ENCODE assay signal across 8 cellular contexts in the genomic region with DNA sequence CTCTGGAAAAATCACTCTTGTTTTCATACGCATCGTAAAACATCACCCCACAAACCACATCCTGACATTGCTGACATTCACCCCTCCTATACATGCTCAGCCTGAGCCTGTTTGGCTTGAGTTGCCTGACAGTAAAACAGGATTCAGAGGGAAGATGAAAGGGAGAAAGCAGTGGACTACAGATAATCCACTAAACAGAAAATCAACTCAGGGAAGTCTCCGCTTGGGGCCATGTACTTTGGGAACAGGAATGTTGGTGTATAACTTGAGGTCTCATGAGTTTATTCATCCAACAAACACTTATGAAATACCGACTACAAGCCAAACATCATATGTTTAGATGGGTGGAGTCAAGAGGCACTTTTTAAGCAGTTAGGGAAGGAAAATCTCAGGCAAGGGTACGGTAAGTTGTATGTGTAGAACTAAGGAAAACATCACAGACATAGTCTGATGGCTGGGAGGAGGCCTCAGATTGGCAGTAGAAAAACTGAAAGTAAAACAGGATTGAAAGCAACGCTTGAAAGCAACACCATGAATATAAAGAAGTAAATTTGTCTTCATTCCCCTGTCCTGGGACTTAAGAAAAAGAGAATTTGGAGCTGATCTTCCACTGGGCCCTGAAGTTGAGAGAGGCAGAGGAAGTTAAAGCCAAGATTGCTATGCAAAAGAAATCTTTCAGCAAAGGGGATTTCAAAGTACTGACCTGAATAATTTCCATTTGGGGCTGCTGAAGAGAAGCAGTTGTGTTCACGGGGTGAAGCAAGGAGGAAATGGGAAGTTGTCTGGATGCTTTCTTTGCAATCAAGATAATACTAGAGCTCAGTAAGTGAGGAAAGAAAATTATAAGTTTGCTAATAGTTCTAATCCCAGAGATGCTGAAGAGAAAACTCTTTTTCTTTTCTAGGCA. TPM values are rescaled to one million over a fixed set of nuclear protein-coding genes. Genes with fewer than 3 reads are reported as not detected.
DNase-seq lines count a peak whose midpoint lies in the region; ATAC-seq and TF ChIP-seq lines count a peak whose summit lies in the region.

No MANE protein-coding gene starts in this region.

- peak overlapping the region; percentile 53 for H3K4me3 ChIP-seq in CD8-positive, alpha-beta T cell (ENCODE audit: low read depth, low read length)
- H3K4me3 ChIP-seq in fibroblast of the aortic adventitia (ENCODE audit: low read depth, low read length): peak overlapping the region; percentile 52

- H3K36me3 Mint-ChIP-seq in CD8-positive, alpha-beta T cell: no peaks in the 10 kb centered on the region
- no peaks in the 10 kb centered on the region for H3K36me3 Mint-ChIP-seq in IgD-negative memory B cell
- H3K36me3 Mint-ChIP-seq in type B pancreatic cell: no peaks in the 10 kb centered on the region

- peaks cover 56% of the 10 kb centered on the region for H3K4me1 Mint-ChIP-seq in CD8-positive, alpha-beta T cell (ENCODE audit: low read depth)
- peaks cover 17 to 32% (median 23%) of the 10 kb centered on the region in 3 donors for H3K4me1 Mint-ChIP-seq in IgD-negative memory B cell
- peaks cover 8% of the 10 kb centered on the region for H3K4me1 Mint-ChIP-seq in type B pancreatic cell (ENCODE audit: unreplicated experiment)

- no peaks in the 10 kb centered on the region for H3K36me3 ChIP-seq in CD8-positive, alpha-beta T cell (ENCODE audit: insufficient read depth, low read length)

- CTCF ChIA-PET in CD8-positive, alpha-beta T cell (lab: Charles Lee): interaction anchor here (0.7 to 1.7 kb wide), 2 partner anchors 12 to 30 kb away, joined by 3 to 4 read pairs; no protein-coding TSS in a partner anchor

- H3K27ac ChIP-seq in CD8-positive, alpha-beta T cell (ENCODE audit: low read depth, low read length): peak overlapping the region; percentile 84

- peak; percentile 24 to 76 (median 47) for DNase-seq in CD8-positive, alpha-beta T cell
- peak; percentile 65 for DNase-seq in activated CD8-positive, alpha-beta memory T cell treated with anti-CD3 and anti-CD28 coated beads for 24 hours
- DNase-seq in fibroblast of the aortic adventitia (ENCODE audit: low read depth) (peak; percentile 65), type B pancreatic cell (ENCODE audit: extremely low spot score, unreplicated experiment) (no peak), mesenteric fat pad (ENCODE audit: low spot score) (no peak)
- DNase-seq in stimulated activated CD4-positive, alpha-beta T cell treated with anti-CD3 and anti-CD28 coated beads, Interleukin-15, amount 100 ng/mL, for 24 hours: peak; percentile 62

- H3K27me3 ChIP-seq in CD8-positive, alpha-beta T cell (ENCODE audit: insufficient read depth, low read length): no peaks in the 10 kb centered on the region

- no peaks in the 10 kb centered on the region for H3K27me3 Mint-ChIP-seq in CD8-positive, alpha-beta T cell (ENCODE audit: low read depth)
- no peaks in the 10 kb centered on the region for H3K27me3 Mint-ChIP-seq in IgD-negative memory B cell
- no peaks in the 10 kb centered on the region for H3K27me3 Mint-ChIP-seq in type B pancreatic cell

- peak overlapping the region; percentile 79 for H3K4me3 Mint-ChIP-seq in CD8-positive, alpha-beta T cell
- peak overlapping the region; percentile 77 to 88 (median 82) for H3K4me3 Mint-ChIP-seq in IgD-negative memory B cell
- H3K4me3 Mint-ChIP-seq in type B pancreatic cell: no peak overlapping the region

- TF ChIP-seq CTCF in CD8-positive, alpha-beta T cell (IDR thresholded peaks at IDR 0.05): no peak
- TF ChIP-seq CTCF in fibroblast of the aortic adventitia (IDR thresholded peaks at IDR 0.05; ENCODE audit: insufficient read depth, low read length): no peak
- no peak for TF ChIP-seq CTCF in type B pancreatic cell (conservative IDR thresholded peaks at IDR 0.05)

- peaks cover 41% of the 10 kb centered on the region for H3K4me1 ChIP-seq in CD8-positive, alpha-beta T cell (ENCODE audit: insufficient read depth, low read length)

- H3K27ac Mint-ChIP-seq in CD8-positive, alpha-beta T cell: peak overlapping the region; percentile 95
- H3K27ac Mint-ChIP-seq in IgD-negative memory B cell (peak overlapping the region; percentile 86 to 97 (median 92)), type B pancreatic cell (no peak overlapping the region)

- no peaks in the 10 kb centered on the region for H3K9me3 Mint-ChIP-seq in CD8-positive, alpha-beta T cell
- H3K9me3 Mint-ChIP-seq in IgD-negative memory B cell (no peaks in the 10 kb centered on the region), type B pancreatic cell (no peaks in the 10 kb centered on the region)

- intact Hi-C loops in CD8-positive, alpha-beta T cell (cut with DNase I, micrococcal nuclease): loop anchor here in 1 of 2 experiments (1.0 to 2.0 kb wide), 3 partner anchors 20 to 30 kb away; partner anchors contain the start of gene PDE7B

- POLR2A ChIA-PET in CD8-positive, alpha-beta T cell (lab: Charles Lee): interaction anchor here (0.7 to 1.3 kb wide), 2 partner anchors 178 to 409 kb away, joined by 3 to 4 read pairs; partner anchors contain the start of gene BCLAF1

- peak; percentile 84 for ATAC-seq in CD8-positive, alpha-beta T cell
- peak; percentile 96 for ATAC-seq in GM21447 (IDR thresholded peaks at IDR 0.05; ENCODE audit: unreplicated experiment)

- no peaks in the 10 kb centered on the region for H3K9me3 ChIP-seq in CD8-positive, alpha-beta T cell (ENCODE audit: low read length)

RNA-seq across cellular contexts. Expression of gene PDE7B, which starts 28.8 kb away (rescaled TPM):
- under 1 TPM; 0.11 to 0.22 TPM for total RNA-seq in CD8-positive, alpha-beta T cell
- 0.49 TPM for polyA plus RNA-seq in IgD-negative memory B cell
- total RNA-seq in fibroblast of the aortic adventitia (ENCODE audit: low replicate concordance) (11.8 and 23.9 TPM in 2 replicates), type B pancreatic cell (ENCODE audit: low replicate concordance) (3.9 and 5.1 TPM in 2 replicates), mesenteric fat pad (5.4 TPM)

Comparison
In these comparisons a context has a peak if more than half of its experiments do, and no peak if none do; other contexts are left out.
1. DNase-seq: peak in CD8-positive, alpha-beta T cell (7 of 7), activated CD8-positive, alpha-beta memory T cell treated with anti-CD3 and anti-CD28 coated beads for 24 hours (single experiment), fibroblast of the aortic adventitia (single experiment) and stimulated activated CD4-positive, alpha-beta T cell treated with anti-CD3 and anti-CD28 coated beads, Interleukin-15, amount 100 ng/mL, for 24 hours (single experiment); none in type B pancreatic cell (single experiment) and mesenteric fat pad (single experiment).